Comparison of ENCODE assay signal across 11 cellular contexts in the genomic region with DNA sequence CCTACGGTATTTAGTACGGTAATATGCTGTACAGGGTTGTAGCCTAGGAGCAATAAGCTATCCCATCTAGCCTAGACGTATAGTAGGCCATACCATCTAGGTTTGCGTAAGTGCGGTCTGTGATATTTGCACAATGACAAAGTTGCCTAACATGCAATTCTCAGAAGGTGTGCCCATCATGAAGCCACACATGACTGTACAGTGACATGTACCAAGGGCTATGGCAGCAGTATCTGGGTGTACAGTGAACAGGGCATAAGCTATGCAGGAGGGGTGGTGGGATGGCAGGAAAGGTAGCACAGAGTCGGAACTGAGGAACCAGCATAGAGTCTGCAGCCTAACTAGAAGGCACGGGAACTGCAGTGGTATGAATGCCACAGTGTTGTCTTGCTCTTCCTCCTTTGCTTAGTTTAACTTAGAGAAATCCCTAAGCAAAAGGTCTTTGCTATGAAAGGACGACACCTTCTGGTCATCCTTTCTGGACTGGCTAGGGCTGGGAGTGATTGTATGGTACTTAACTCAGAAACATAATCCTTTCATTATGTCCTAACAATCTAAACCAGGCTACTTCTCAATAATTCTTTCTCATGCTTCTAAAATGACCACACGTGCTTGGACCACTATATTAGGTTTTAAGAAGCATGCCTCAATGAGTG.
A peak's percentile ranks its signal among the peaks of the same experiment; 100 is the strongest.
DNase-seq lines count a peak whose midpoint lies in the region; ATAC-seq and TF ChIP-seq lines count a peak whose summit lies in the region.
"Had no signal": no experiment of that assay in that cellular context is flagged by ENCODE, and none has a peak within 500 bp of the region (broad histone marks: within the 10 kb centered on the region; RNA-seq: fewer than 3 reads in every experiment).

No MANE protein-coding gene starts in this region.

- H3K4me1 Mint-ChIP-seq in HFFc6 (ENCODE audit: low read depth) = peaks cover 7% of the 10 kb centered on the region; the same call in 1 of the 2 replicates
- H3K4me1 Mint-ChIP-seq in activated CD4-positive, alpha-beta T cell treated with anti-CD3 and anti-CD28 coated beads, Interleukin-2, amount 10 ng/mL, durations not matched to agents 7 days and 5 days = no peaks in the 10 kb centered on the region

- no peaks in the 10 kb centered on the region for H3K9me3 ChIP-seq in RWPE2 (ENCODE audit: severe bottlenecking)

- H3K36me3 ChIP-seq in RWPE2 (ENCODE audit: low read depth) = no peaks in the 10 kb centered on the region

- no peak overlapping the region for H3K4me3 Mint-ChIP-seq in HFFc6
- H3K4me3 Mint-ChIP-seq in activated CD4-positive, alpha-beta T cell treated with anti-CD3 and anti-CD28 coated beads, Interleukin-2, amount 10 ng/mL, durations not matched to agents 7 days and 5 days = no peak overlapping the region
- H3K4me3 Mint-ChIP-seq: activated T-cell treated with anti-CD3 and anti-CD28 coated beads, Interleukin-2, amount 50 U/mL, for 72 hours had no signal

- H3K27me3 ChIP-seq in RWPE2 (ENCODE audit: insufficient read depth, poor library complexity, severe bottlenecking) = peaks cover 2% of the 10 kb centered on the region

- peaks cover 5% of the 10 kb centered on the region for H3K27me3 Mint-ChIP-seq in HFFc6 (ENCODE audit: insufficient read depth)
- H3K27me3 Mint-ChIP-seq in activated CD4-positive, alpha-beta T cell treated with anti-CD3 and anti-CD28 coated beads, Interleukin-2, amount 10 ng/mL, durations not matched to agents 7 days and 5 days = no peaks in the 10 kb centered on the region

- ATAC-seq in RWPE2 (ENCODE audit: low read depth) (peak; percentile 35; the same call in 1 of the 3 replicates), GM19455 (IDR thresholded peaks at IDR 0.05; ENCODE audit: unreplicated experiment) (no peak), HG02759 (IDR thresholded peaks at IDR 0.05; ENCODE audit: unreplicated experiment) (no peak)
- ATAC-seq: activated T-cell treated with anti-CD3 and anti-CD28 coated beads, Interleukin-2, amount 50 U/mL, for 72 hours; left ventricle myocardium superior had no signal

- DNase-seq in AG08395 (ENCODE audit: low spot score) (peak; percentile 19), HFFc6 (peak; percentile 2), RWPE2 (ENCODE audit: low spot score) (no peak), foreskin fibroblast (no peak), erythroblast (lab: John Stamatoyannopoulos, UW) (no peak)
- no peak for DNase-seq in activated CD4-positive, alpha-beta T cell treated with anti-CD3 and anti-CD28 coated beads, Interleukin-2, amount 10 ng/mL, durations not matched to agents 7 days and 5 days
- DNase-seq: activated T-cell treated with anti-CD3 and anti-CD28 coated beads, Interleukin-2, amount 50 U/mL, for 72 hours; left ventricle myocardium superior; stimulated activated naive CD4-positive, alpha-beta T cell treated with Interleukin-2 at 50 U/mL for 16 hours had no signal

- peaks cover 5% of the 10 kb centered on the region; the same call in 1 of the 2 replicates for H3K9me3 Mint-ChIP-seq in HFFc6
- H3K9me3 Mint-ChIP-seq in activated CD4-positive, alpha-beta T cell treated with anti-CD3 and anti-CD28 coated beads, Interleukin-2, amount 10 ng/mL, durations not matched to agents 7 days and 5 days = no peaks in the 10 kb centered on the region
- H3K9me3 Mint-ChIP-seq: activated T-cell treated with anti-CD3 and anti-CD28 coated beads, Interleukin-2, amount 50 U/mL, for 72 hours had no signal

- H3K4me3 ChIP-seq in RWPE2 (ENCODE audit: severe bottlenecking) (no peak overlapping the region), foreskin fibroblast (ENCODE audit: low read depth in 1 of 2, low read length in 2 of 2) (no peak overlapping the region)

- no peaks in the 10 kb centered on the region for H3K4me1 ChIP-seq in RWPE2 (ENCODE audit: insufficient read depth, poor library complexity, severe bottlenecking)

- H3K36me3 Mint-ChIP-seq in HFFc6 (ENCODE audit: low read depth) = no peaks in the 10 kb centered on the region
- no peaks in the 10 kb centered on the region for H3K36me3 Mint-ChIP-seq in activated CD4-positive, alpha-beta T cell treated with anti-CD3 and anti-CD28 coated beads, Interleukin-2, amount 10 ng/mL, durations not matched to agents 7 days and 5 days (ENCODE audit: low read depth)

- CTCF ChIA-PET in activated CD4-positive, alpha-beta T cell treated with anti-CD3 and anti-CD28 coated beads, Interleukin-2, amount 10 ng/mL, durations not matched to agents 7 days and 5 days (lab: Charles Lee) = no interaction called here

- no peak overlapping the region for H3K27ac ChIP-seq in RWPE2 (ENCODE audit: poor library complexity, severe bottlenecking)

- peak; percentile 47; the same call in 1 of the 2 replicates for TF ChIP-seq CTCF in HFFc6 (IDR thresholded peaks at IDR 0.05)
- TF ChIP-seq CTCF in RWPE2 (IDR thresholded peaks at IDR 0.05; ENCODE audit: poor library complexity, severe bottlenecking) = peak; percentile 35
- TF ChIP-seq CTCF in foreskin fibroblast (IDR thresholded peaks at IDR 0.05; ENCODE audit: low read depth, low read length) = peak; percentile 30

- TF ChIP-seq POLR2A in erythroblast (IDR thresholded peaks at IDR 0.05; ENCODE audit: low read length) = no peak

- POLR2A ChIA-PET in activated CD4-positive, alpha-beta T cell treated with anti-CD3 and anti-CD28 coated beads, Interleukin-2, amount 10 ng/mL, durations not matched to agents 7 days and 5 days (lab: Charles Lee) = no interaction called here

- no peak overlapping the region for H3K27ac Mint-ChIP-seq in HFFc6
- H3K27ac Mint-ChIP-seq in activated CD4-positive, alpha-beta T cell treated with anti-CD3 and anti-CD28 coated beads, Interleukin-2, amount 10 ng/mL, durations not matched to agents 7 days and 5 days = no peak overlapping the region
- H3K27ac Mint-ChIP-seq: activated T-cell treated with anti-CD3 and anti-CD28 coated beads, Interleukin-2, amount 50 U/mL, for 72 hours had no signal

Comparison
In these comparisons a context has a peak if more than half of its experiments do, and no peak if none do; other contexts are left out.
1. DNase-seq: peak in AG08395 (single experiment) and HFFc6 (single experiment); none in RWPE2 (single experiment), foreskin fibroblast (0 of 2), erythroblast (0 of 2) and activated CD4-positive, alpha-beta T cell treated with anti-CD3 and anti-CD28 coated beads, Interleukin-2, amount 10 ng/mL, durations not matched to agents 7 days and 5 days (single experiment).
2. Peak in every context shown above with its lines, with median percentiles within 50 percentile points of each other: CTCF ChIP-seq.